8 cellular contexts compared by ENCODE assay signal in genomic region chr7:43869018-43869897, GRCh38. TPM values are rescaled to one million over a fixed set of nuclear protein-coding genes. Genes with fewer than 3 reads are reported as not detected.
A peak's percentile ranks its signal among the peaks of the same experiment; 100 is the strongest.
DNase-seq lines count a peak whose midpoint lies in the region; ATAC-seq and TF ChIP-seq lines count a peak whose summit lies in the region.

TSS of gene MRPS24 (minus strand) at chr7:43869517. CDS start at chr7:43869495, 22 bp downstream.

- H3K27ac ChIP-seq in adrenal gland (peak within 1 kb of the TSS; percentile 90 to 99 (median 96)), heart left ventricle (peak within 1 kb of the TSS; percentile 33 to 91 (median 82)), transverse colon (peak within 1 kb of the TSS; percentile 87 to 90 (median 88))

- intact Hi-C loops in adrenal gland (cut with DNase I) (no loop called here), heart left ventricle (cut with DNase I) (loop anchor here in 2 of 10 donors (2.0 to 5.0 kb wide), 2 partner anchors 38 to 58 kb away; partner anchors contain the start of genes UBE2D4 (in 1 of the 2) and URGCP (in 1 of the 2)), transverse colon (cut with DNase I; ENCODE audit: low total_unique reads) (no loop called here)

- peak; percentile 91 for ATAC-seq in HG02870 (IDR thresholded peaks at IDR 0.05; ENCODE audit: unreplicated experiment)
- peak; percentile 96 to 98 (median 98) for ATAC-seq in heart left ventricle

- H3K4me1 ChIP-seq in adrenal gland (replicated peaks in 1 of 2), result peaks cover 28 to 47% of the 10 kb centered on the region in 2 donors
- peaks cover 0 to 40% (median 32%) of the 10 kb centered on the region in 12 donors for H3K4me1 ChIP-seq in heart left ventricle
- peaks cover 8 to 43% (median 26%) of the 10 kb centered on the region in 4 donors for H3K4me1 ChIP-seq in transverse colon

- no peaks in the 10 kb centered on the region for H3K27me3 ChIP-seq in adrenal gland
- no peaks in the 10 kb centered on the region for H3K27me3 ChIP-seq in heart left ventricle
- no peaks in the 10 kb centered on the region for H3K27me3 ChIP-seq in transverse colon

- H3K4me3 ChIP-seq in adrenal gland (peak within 1 kb of the TSS in 2 of 4 donors; percentile 88 to 98), heart left ventricle (peak within 1 kb of the TSS; percentile 54 to 97 (median 76)), transverse colon (peak within 1 kb of the TSS; percentile 75 to 95 (median 83))

- H3K9me3 ChIP-seq in adrenal gland (replicated peaks in 1 of 3) (no peaks in the 10 kb centered on the region), heart left ventricle (no peaks in the 10 kb centered on the region), transverse colon (no peaks in the 10 kb centered on the region)

- DNase-seq in GM13977 (ENCODE audit: low spot score), result peak; percentile 98
- DNase-seq in NCI-H146 treated with DMSO at 0.1 percent for 48 hours (lab: John Stamatoyannopoulos, UW; ENCODE audit: unreplicated experiment), result peak; percentile 89
- DNase-seq in T-helper 1 cell, result peak; percentile 93 to 96 (median 94)
- peak; percentile 96 to 99 (median 98) for DNase-seq in adrenal gland
- DNase-seq in heart left ventricle, result peak; percentile 95 to 97 (median 96)
- DNase-seq in pons (ENCODE audit: low spot score), result peak; percentile 92
- DNase-seq in transverse colon, result peak; percentile 96

- TF ChIP-seq POLR2A in adrenal gland (IDR thresholded peaks at IDR 0.05) (peak; percentile 69 to 91), heart left ventricle (IDR thresholded peaks at IDR 0.05) (peak in 1 of 2 donors; percentile 55), transverse colon (IDR thresholded peaks at IDR 0.05) (peak; percentile 54)

- in situ Hi-C loops in GM13977 (cut with MboI; ENCODE audit: low pct_unique_long_range_greater_than_20kb, low sequenced_read_pairs, unreplicated experiment), result no loop called here
- in situ Hi-C loops in transverse colon (cut with MboI; ENCODE audit: low pct_ligation_motif_present in 1 of 4, low pct_unique_long_range_greater_than_20kb in 1 of 4, low sequenced_read_pairs in 3 of 4), result loop anchor here in 1 of 4 donors (25.0 kb wide), 1 partner anchor 932 kb away; the partner anchor contains the start of genes MRPL32 and PSMA2

- TF ChIP-seq EP300 in transverse colon (IDR thresholded peaks at IDR 0.05; ENCODE audit: low read depth), result no peak

- H3K36me3 ChIP-seq in adrenal gland (replicated peaks in 1 of 2), result peaks cover 0 to 10% of the 10 kb centered on the region in 2 donors
- peaks cover 0 to 28% (median 23%) of the 10 kb centered on the region in 9 donors for H3K36me3 ChIP-seq in heart left ventricle
- H3K36me3 ChIP-seq in transverse colon, result peaks cover 0 to 15% (median 5%) of the 10 kb centered on the region in 4 donors

- WGBS in adrenal gland, 4 donors, result 0 to 1% (median 0%) methylated on average over 8 to 79 of the region's 79 CpGs
- 0 to 3% (median 1%) methylated on average over 34 to 79 of the region's 79 CpGs for WGBS in heart left ventricle, 4 donors
- 1% methylated on average over 55 of the region's 79 CpGs; no CpG with 5 or more reads in 1 of the 2 donors for WGBS in transverse colon (ENCODE audit: low coverage in 1 of 2), 2 donors

- TF ChIP-seq CTCF in GM13977 (IDR thresholded peaks at IDR 0.05; ENCODE audit: extremely low read depth, insufficient read depth, missing control alignments) (no peak), adrenal gland (IDR thresholded peaks at IDR 0.05) (no peak), heart left ventricle (IDR thresholded peaks at IDR 0.05) (no peak), transverse colon (IDR thresholded peaks at IDR 0.05) (no peak)

RNA-seq across cellular contexts. Expression of gene MRPS24, which starts in this region (rescaled TPM):
- total RNA-seq in adrenal gland (100 to 1,000 TPM; 139 to 356 (median 199) TPM), heart left ventricle (100 to 1,000 TPM; 118 to 252 (median 151) TPM), transverse colon (100 to 1,000 TPM in 1 of 4 donors, 10 to 100 TPM in 3; 22.8 to 110 (median 73.4) TPM)
- polyA plus RNA-seq in adrenal gland (100 to 1,000 TPM in 2 of 3 donors, 10 to 100 TPM in 1; 72.5 to 160 (median 135) TPM), heart left ventricle (100 to 1,000 TPM; 191 to 284 TPM)
